Comparison of ENCODE assay signal across 8 cellular contexts in the genomic region with DNA sequence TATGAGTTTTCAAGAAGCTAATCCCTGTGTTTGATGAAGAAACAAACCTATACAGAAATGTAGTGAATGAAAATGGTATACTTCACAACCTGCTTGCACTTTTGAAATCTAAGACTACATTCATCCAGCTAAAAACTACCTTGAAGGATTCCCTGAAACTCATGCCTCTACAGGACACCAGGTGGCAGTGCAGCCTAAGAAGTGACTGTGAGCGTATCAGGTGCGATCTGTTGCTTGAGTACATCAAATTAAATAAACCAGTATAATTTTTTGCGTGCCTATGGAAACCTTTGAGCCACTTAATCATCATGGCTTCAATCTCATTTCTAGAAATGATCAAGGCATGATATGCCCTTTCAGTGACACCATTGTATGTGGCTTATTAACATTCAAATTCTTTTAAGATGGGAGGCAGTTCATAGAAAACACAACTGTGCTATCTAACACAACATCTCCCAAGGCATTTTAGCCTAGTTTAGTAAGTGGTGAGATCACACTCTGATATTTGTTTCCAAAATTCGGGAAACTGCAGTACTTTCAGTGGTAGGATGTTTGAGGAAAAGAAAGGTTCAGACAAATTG. TPM values are rescaled to one million over a fixed set of nuclear protein-coding genes. Genes with fewer than 3 reads are reported as not detected.
DNase-seq lines count a peak whose midpoint lies in the region; ATAC-seq lines count a peak whose summit lies in the region.

No MANE protein-coding gene starts in this region.

- peaks cover 5% of the 10 kb centered on the region for H3K9me3 Mint-ChIP-seq in activated T-helper 17 cell treated with anti-CD3 and anti-CD28 coated beads, Interleukin-2, amount 50 U/mL, for 72 hours

- peaks cover 10% of the 10 kb centered on the region for H3K27me3 Mint-ChIP-seq in activated T-helper 17 cell treated with anti-CD3 and anti-CD28 coated beads, Interleukin-2, amount 50 U/mL, for 72 hours

- DNase-seq in DMS153 (lab: John Stamatoyannopoulos, UW) = peak; percentile 69
- DNase-seq in NCI-H446 treated with DMSO at 0.1 percent for 48 hours (lab: John Stamatoyannopoulos, UW) = peak; percentile 25
- peak; percentile 44 to 92 (median 82) for DNase-seq in head of caudate nucleus
- DNase-seq in posterior vena cava (ENCODE audit: low spot score) = peak; percentile 88

- no peak overlapping the region for H3K27ac Mint-ChIP-seq in activated T-helper 17 cell treated with anti-CD3 and anti-CD28 coated beads, Interleukin-2, amount 50 U/mL, for 72 hours

- no peaks in the 10 kb centered on the region for H3K36me3 Mint-ChIP-seq in activated T-helper 17 cell treated with anti-CD3 and anti-CD28 coated beads, Interleukin-2, amount 50 U/mL, for 72 hours (ENCODE audit: low read depth)

- intact Hi-C loops in head of caudate nucleus (cut with DNase I) (loop anchor here (10.0 kb wide), 1 partner anchor 610 kb away; no protein-coding TSS in a partner anchor), posterior vena cava (cut with DNase I) (loop anchor here (5.0 to 10.0 kb wide), 2 partner anchors 460 to 463 kb away; no protein-coding TSS in a partner anchor)

- H3K4me3 Mint-ChIP-seq in activated T-helper 17 cell treated with anti-CD3 and anti-CD28 coated beads, Interleukin-2, amount 50 U/mL, for 72 hours = no peak overlapping the region

- H3K4me1 Mint-ChIP-seq in activated T-helper 17 cell treated with anti-CD3 and anti-CD28 coated beads, Interleukin-2, amount 50 U/mL, for 72 hours = no peaks in the 10 kb centered on the region

- ATAC-seq in GM19395 (IDR thresholded peaks at IDR 0.05; ENCODE audit: unreplicated experiment) (peak; percentile 92), HG03520 (IDR thresholded peaks at IDR 0.05; ENCODE audit: unreplicated experiment) (peak; percentile 82), HG03108 (IDR thresholded peaks at IDR 0.05; ENCODE audit: unreplicated experiment) (no peak)
- peak; percentile 37 for ATAC-seq in activated T-helper 17 cell treated with anti-CD3 and anti-CD28 coated beads, Interleukin-2, amount 50 U/mL, for 72 hours (replicated peaks)

RNA-seq across cellular contexts. Expression of a gene that starts 57.4 kb away (rescaled TPM):
- not detected for total RNA-seq in activated T-helper 17 cell treated with anti-CD3 and anti-CD28 coated beads, Interleukin-2, amount 50 U/mL, for 72 hours
- total RNA-seq in posterior vena cava = not detected

Comparison
In these comparisons a context has a peak if more than half of its experiments do, and no peak if none do; other contexts are left out.
1. DNase-seq: peak in every context shown above with its lines; median percentile 88 in posterior vena cava; 82 in head of caudate nucleus; 69 in DMS153; 25 in NCI-H446 treated with DMSO at 0.1 percent for 48 hours.